In the genomic region with DNA sequence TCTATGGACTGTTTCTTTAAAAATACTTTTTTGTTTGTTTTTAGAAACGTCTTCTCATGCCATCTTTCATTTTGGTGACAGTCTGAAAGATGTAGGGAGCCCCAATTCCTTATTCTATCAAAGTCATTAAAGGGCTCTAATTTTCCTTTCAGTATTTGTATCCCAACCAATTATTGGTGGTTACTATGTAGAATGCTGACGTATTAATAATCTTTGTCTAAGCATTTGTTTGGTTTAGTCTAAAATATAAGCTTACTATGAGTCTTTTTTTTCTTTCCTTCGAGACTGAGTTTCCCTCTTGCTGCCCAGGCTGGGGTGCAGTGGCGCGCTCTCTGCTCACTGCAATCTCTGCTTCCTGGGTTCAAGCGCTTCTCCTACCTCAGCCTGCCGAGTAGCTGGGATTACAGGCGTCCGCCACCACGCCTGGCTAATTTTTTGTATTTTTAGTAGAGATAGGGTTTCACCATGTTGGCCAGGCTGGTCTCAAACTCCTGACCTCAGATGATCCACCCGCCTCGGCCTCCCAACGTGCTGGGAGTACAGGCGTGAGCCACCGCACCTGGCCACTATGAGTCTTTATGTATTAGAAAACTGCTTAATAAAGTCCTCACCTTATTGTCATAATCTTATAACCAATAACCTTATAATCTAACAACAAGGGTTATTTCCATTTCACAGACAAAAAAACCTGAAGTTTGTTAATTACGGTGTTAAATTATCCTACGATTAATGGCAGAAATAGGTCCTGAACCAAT, we compare ENCODE assay signal across 1 cellular context.
TF ChIP-seq lines count a peak whose summit lies in the region.

No MANE protein-coding gene starts in this region.

TF ChIP-seq in HepG2, 621 proteins besides CTCF, POLR2A, EP300 and RAD21 (continued from another document and continues in another):
- TF ChIP-seq ZMYM2 (CRISPR knock-in tag; IDR thresholded peaks at IDR 0.05), result 0 out of 2 replicates have a peak, but pooled peaks have one; percentile 61
- TF ChIP-seq TCF7L2 (IDR thresholded peaks at IDR 0.05; ENCODE audit: low read depth, low read length), result no peak
- TF ChIP-seq, protein P1, sequence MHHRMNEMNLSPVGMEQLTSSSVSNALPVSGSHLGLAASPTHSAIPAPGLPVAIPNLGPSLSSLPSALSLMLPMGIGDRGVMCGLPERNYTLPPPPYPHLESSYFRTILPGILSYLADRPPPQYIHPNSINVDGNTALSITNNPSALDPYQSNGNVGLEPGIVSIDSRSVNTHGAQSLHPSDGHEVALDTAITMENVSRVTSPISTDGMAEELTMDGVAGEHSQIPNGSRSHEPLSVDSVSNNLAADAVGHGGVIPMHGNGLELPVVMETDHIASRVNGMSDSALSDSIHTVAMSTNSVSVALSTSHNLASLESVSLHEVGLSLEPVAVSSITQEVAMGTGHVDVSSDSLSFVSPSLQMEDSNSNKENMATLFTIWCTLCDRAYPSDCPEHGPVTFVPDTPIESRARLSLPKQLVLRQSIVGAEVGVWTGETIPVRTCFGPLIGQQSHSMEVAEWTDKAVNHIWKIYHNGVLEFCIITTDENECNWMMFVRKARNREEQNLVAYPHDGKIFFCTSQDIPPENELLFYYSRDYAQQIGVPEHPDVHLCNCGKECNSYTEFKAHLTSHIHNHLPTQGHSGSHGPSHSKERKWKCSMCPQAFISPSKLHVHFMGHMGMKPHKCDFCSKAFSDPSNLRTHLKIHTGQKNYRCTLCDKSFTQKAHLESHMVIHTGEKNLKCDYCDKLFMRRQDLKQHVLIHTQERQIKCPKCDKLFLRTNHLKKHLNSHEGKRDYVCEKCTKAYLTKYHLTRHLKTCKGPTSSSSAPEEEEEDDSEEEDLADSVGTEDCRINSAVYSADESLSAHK (CRISPR knock-in tag; IDR thresholded peaks at IDR 0.05; ENCODE audit: borderline replicate concordance), result no peak
- TF ChIP-seq, protein P2, sequence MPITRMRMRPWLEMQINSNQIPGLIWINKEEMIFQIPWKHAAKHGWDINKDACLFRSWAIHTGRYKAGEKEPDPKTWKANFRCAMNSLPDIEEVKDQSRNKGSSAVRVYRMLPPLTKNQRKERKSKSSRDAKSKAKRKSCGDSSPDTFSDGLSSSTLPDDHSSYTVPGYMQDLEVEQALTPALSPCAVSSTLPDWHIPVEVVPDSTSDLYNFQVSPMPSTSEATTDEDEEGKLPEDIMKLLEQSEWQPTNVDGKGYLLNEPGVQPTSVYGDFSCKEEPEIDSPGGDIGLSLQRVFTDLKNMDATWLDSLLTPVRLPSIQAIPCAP (CRISPR knock-in tag; IDR thresholded peaks at IDR 0.05; ENCODE audit: low read depth), result no peak
- peak; percentile 9 for TF ChIP-seq PRPF4 (IDR thresholded peaks at IDR 0.05; ENCODE audit: low read depth, low read length, poor library complexity, severe bottlenecking)
- no peak for TF ChIP-seq NR2F1 (CRISPR knock-in tag; IDR thresholded peaks at IDR 0.05)
- peak in 1 of 2 experiments; percentile 59; a peak in 1 of 4 replicates for TF ChIP-seq MAFK (conservative IDR thresholded peaks at IDR 0.05 in 1 of 2, IDR thresholded peaks at IDR 0.05 in 1 of 2; ENCODE audit: low read length in 2 of 2)
- TF ChIP-seq MED8 (CRISPR knock-in tag; IDR thresholded peaks at IDR 0.05; ENCODE audit: insufficient replicate concordance), result no peak
- peak; percentile 71; the same call in 1 of the 2 replicates for TF ChIP-seq ZBTB38 (CRISPR knock-in tag; IDR thresholded peaks at IDR 0.05)
- TF ChIP-seq ZNF460 (CRISPR knock-in tag; IDR thresholded peaks at IDR 0.05; ENCODE audit: borderline replicate concordance), result peak; percentile 80
- 0 out of 2 replicates have a peak, but pooled peaks have one; percentile 15 for TF ChIP-seq MAFF (IDR thresholded peaks at IDR 0.05; ENCODE audit: low read depth, low read length)
- TF ChIP-seq, protein P3, sequence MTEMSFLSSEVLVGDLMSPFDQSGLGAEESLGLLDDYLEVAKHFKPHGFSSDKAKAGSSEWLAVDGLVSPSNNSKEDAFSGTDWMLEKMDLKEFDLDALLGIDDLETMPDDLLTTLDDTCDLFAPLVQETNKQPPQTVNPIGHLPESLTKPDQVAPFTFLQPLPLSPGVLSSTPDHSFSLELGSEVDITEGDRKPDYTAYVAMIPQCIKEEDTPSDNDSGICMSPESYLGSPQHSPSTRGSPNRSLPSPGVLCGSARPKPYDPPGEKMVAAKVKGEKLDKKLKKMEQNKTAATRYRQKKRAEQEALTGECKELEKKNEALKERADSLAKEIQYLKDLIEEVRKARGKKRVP (CRISPR knock-in tag; IDR thresholded peaks at IDR 0.05), result no peak
- TF ChIP-seq, protein P4, sequence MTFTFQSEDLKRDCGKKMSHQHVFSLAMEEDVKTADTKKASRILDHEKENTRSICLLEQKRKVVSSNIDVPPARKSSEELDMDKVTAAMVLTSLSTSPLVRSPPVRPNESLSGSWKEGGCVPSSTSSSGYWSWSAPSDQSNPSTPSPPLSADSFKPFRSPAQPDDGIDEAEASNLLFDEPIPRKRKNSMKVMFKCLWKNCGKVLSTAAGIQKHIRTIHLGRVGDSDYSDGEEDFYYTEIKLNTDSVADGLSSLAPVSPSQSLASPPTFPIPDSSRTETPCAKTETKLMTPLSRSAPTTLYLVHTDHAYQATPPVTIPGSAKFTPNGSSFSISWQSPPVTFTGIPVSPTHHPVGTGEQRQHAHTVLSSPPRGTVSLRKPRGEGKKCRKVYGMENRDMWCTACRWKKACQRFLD (CRISPR knock-in tag; IDR thresholded peaks at IDR 0.05; ENCODE audit: borderline replicate concordance), result no peak
- TF ChIP-seq, protein P5, sequence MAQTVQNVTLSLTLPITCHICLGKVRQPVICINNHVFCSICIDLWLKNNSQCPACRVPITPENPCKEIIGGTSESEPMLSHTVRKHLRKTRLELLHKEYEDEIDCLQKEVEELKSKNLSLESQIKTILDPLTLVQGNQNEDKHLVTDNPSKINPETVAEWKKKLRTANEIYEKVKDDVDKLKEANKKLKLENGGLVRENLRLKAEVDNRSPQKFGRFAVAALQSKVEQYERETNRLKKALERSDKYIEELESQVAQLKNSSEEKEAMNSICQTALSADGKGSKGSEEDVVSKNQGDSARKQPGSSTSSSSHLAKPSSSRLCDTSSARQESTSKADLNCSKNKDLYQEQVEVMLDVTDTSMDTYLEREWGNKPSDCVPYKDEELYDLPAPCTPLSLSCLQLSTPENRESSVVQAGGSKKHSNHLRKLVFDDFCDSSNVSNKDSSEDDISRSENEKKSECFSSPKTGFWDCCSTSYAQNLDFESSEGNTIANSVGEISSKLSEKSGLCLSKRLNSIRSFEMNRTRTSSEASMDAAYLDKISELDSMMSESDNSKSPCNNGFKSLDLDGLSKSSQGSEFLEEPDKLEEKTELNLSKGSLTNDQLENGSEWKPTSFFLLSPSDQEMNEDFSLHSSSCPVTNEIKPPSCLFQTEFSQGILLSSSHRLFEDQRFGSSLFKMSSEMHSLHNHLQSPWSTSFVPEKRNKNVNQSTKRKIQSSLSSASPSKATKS (CRISPR knock-in tag; IDR thresholded peaks at IDR 0.05), result no peak
- 0 out of 2 replicates have a peak, but pooled peaks have one; percentile 9 for TF ChIP-seq ZNF670 (CRISPR knock-in tag; IDR thresholded peaks at IDR 0.05; ENCODE audit: borderline replicate concordance)
- TF ChIP-seq ZNF274 (CRISPR knock-in tag; IDR thresholded peaks at IDR 0.05), result no peak
- TF ChIP-seq, protein P6, sequence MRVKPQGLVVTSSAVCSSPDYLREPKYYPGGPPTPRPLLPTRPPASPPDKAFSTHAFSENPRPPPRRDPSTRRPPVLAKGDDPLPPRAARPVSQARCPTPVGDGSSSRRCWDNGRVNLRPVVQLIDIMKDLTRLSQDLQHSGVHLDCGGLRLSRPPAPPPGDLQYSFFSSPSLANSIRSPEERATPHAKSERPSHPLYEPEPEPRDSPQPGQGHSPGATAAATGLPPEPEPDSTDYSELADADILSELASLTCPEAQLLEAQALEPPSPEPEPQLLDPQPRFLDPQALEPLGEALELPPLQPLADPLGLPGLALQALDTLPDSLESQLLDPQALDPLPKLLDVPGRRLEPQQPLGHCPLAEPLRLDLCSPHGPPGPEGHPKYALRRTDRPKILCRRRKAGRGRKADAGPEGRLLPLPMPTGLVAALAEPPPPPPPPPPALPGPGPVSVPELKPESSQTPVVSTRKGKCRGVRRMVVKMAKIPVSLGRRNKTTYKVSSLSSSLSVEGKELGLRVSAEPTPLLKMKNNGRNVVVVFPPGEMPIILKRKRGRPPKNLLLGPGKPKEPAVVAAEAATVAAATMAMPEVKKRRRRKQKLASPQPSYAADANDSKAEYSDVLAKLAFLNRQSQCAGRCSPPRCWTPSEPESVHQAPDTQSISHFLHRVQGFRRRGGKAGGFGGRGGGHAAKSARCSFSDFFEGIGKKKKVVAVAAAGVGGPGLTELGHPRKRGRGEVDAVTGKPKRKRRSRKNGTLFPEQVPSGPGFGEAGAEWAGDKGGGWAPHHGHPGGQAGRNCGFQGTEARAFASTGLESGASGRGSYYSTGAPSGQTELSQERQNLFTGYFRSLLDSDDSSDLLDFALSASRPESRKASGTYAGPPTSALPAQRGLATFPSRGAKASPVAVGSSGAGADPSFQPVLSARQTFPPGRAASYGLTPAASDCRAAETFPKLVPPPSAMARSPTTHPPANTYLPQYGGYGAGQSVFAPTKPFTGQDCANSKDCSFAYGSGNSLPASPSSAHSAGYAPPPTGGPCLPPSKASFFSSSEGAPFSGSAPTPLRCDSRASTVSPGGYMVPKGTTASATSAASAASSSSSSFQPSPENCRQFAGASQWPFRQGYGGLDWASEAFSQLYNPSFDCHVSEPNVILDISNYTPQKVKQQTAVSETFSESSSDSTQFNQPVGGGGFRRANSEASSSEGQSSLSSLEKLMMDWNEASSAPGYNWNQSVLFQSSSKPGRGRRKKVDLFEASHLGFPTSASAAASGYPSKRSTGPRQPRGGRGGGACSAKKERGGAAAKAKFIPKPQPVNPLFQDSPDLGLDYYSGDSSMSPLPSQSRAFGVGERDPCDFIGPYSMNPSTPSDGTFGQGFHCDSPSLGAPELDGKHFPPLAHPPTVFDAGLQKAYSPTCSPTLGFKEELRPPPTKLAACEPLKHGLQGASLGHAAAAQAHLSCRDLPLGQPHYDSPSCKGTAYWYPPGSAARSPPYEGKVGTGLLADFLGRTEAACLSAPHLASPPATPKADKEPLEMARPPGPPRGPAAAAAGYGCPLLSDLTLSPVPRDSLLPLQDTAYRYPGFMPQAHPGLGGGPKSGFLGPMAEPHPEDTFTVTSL (CRISPR knock-in tag; IDR thresholded peaks at IDR 0.05; ENCODE audit: borderline replicate concordance), result 0 out of 2 replicates have a peak, but pooled peaks have one; percentile 5
- no peak for TF ChIP-seq ZNF501 (CRISPR knock-in tag; IDR thresholded peaks at IDR 0.05)
- TF ChIP-seq NONO (IDR thresholded peaks at IDR 0.05), result no peak
- no peak for TF ChIP-seq NONO (CRISPR knock-in tag; conservative IDR thresholded peaks at IDR 0.05)
- peak; percentile 63 for TF ChIP-seq ZMYM3 (CRISPR knock-in tag; IDR thresholded peaks at IDR 0.05)
- TF ChIP-seq ZNF350 (CRISPR knock-in tag; IDR thresholded peaks at IDR 0.05; ENCODE audit: borderline replicate concordance, low read depth), result no peak
- no peak for TF ChIP-seq MAZ (IDR thresholded peaks at IDR 0.05; ENCODE audit: borderline replicate concordance, low read depth, low read length)
- no peak for TF ChIP-seq MAZ (CRISPR knock-in tag; IDR thresholded peaks at IDR 0.05; ENCODE audit: low read depth)
- TF ChIP-seq, protein P7, sequence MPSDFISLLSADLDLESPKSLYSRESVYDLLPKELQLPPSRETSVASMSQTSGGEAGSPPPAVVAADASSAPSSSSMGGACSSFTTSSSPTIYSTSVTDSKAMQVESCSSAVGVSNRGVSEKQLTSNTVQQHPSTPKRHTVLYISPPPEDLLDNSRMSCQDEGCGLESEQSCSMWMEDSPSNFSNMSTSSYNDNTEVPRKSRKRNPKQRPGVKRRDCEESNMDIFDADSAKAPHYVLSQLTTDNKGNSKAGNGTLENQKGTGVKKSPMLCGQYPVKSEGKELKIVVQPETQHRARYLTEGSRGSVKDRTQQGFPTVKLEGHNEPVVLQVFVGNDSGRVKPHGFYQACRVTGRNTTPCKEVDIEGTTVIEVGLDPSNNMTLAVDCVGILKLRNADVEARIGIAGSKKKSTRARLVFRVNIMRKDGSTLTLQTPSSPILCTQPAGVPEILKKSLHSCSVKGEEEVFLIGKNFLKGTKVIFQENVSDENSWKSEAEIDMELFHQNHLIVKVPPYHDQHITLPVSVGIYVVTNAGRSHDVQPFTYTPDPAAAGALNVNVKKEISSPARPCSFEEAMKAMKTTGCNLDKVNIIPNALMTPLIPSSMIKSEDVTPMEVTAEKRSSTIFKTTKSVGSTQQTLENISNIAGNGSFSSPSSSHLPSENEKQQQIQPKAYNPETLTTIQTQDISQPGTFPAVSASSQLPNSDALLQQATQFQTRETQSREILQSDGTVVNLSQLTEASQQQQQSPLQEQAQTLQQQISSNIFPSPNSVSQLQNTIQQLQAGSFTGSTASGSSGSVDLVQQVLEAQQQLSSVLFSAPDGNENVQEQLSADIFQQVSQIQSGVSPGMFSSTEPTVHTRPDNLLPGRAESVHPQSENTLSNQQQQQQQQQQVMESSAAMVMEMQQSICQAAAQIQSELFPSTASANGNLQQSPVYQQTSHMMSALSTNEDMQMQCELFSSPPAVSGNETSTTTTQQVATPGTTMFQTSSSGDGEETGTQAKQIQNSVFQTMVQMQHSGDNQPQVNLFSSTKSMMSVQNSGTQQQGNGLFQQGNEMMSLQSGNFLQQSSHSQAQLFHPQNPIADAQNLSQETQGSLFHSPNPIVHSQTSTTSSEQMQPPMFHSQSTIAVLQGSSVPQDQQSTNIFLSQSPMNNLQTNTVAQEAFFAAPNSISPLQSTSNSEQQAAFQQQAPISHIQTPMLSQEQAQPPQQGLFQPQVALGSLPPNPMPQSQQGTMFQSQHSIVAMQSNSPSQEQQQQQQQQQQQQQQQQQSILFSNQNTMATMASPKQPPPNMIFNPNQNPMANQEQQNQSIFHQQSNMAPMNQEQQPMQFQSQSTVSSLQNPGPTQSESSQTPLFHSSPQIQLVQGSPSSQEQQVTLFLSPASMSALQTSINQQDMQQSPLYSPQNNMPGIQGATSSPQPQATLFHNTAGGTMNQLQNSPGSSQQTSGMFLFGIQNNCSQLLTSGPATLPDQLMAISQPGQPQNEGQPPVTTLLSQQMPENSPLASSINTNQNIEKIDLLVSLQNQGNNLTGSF (CRISPR knock-in tag; IDR thresholded peaks at IDR 0.05), result no peak
- TF ChIP-seq BORCS8-MEF2B (CRISPR knock-in tag; IDR thresholded peaks at IDR 0.05), result no peak
- TF ChIP-seq ZNF569 (CRISPR knock-in tag; IDR thresholded peaks at IDR 0.05; ENCODE audit: borderline replicate concordance), result 0 out of 2 replicates have a peak, but pooled peaks have one; percentile 10
- TF ChIP-seq, protein P8, sequence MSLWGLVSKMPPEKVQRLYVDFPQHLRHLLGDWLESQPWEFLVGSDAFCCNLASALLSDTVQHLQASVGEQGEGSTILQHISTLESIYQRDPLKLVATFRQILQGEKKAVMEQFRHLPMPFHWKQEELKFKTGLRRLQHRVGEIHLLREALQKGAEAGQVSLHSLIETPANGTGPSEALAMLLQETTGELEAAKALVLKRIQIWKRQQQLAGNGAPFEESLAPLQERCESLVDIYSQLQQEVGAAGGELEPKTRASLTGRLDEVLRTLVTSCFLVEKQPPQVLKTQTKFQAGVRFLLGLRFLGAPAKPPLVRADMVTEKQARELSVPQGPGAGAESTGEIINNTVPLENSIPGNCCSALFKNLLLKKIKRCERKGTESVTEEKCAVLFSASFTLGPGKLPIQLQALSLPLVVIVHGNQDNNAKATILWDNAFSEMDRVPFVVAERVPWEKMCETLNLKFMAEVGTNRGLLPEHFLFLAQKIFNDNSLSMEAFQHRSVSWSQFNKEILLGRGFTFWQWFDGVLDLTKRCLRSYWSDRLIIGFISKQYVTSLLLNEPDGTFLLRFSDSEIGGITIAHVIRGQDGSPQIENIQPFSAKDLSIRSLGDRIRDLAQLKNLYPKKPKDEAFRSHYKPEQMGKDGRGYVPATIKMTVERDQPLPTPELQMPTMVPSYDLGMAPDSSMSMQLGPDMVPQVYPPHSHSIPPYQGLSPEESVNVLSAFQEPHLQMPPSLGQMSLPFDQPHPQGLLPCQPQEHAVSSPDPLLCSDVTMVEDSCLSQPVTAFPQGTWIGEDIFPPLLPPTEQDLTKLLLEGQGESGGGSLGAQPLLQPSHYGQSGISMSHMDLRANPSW (CRISPR knock-in tag; IDR thresholded peaks at IDR 0.05; ENCODE audit: borderline replicate concordance), result 0 out of 2 replicates have a peak, but pooled peaks have one; percentile 1
